In genomic region chr3:52014613-52015012, GRCh38 we compare ENCODE assay signal across 12 cellular contexts. TPM values are rescaled to one million over a fixed set of nuclear protein-coding genes. Genes with fewer than 3 reads are reported as not detected.
DNase-seq lines count a peak whose midpoint lies in the region; ATAC-seq, FAIRE-seq and TF ChIP-seq lines count a peak whose summit lies in the region.
"Had no signal": no experiment of that assay in that cellular context is flagged by ENCODE, and none has a peak within 500 bp of the region (broad histone marks: within the 10 kb centered on the region; RNA-seq: fewer than 3 reads in every experiment).

No MANE protein-coding gene starts in this region.

- no peak overlapping the region for H3K4me3 ChIP-seq in NT2/D1 (ENCODE audit: insufficient read length, low read depth)
- H3K4me3 ChIP-seq in endothelial cell of umbilical vein (replicated peaks in 1 of 3; ENCODE audit: insufficient read depth in 1 of 3, low read depth in 1 of 3, low read length in 3 of 3), result no peak overlapping the region
- H3K4me3 ChIP-seq in gastrocnemius medialis, result no peak overlapping the region
- no peak overlapping the region for H3K4me3 ChIP-seq in transverse colon
- H3K4me3 ChIP-seq: sigmoid colon had no signal

- H3K9ac ChIP-seq in NT2/D1 (ENCODE audit: insufficient read length, low read depth), result no peak overlapping the region
- H3K9ac ChIP-seq in endothelial cell of umbilical vein (replicated peaks; ENCODE audit: extremely low read depth, insufficient read depth, low read length), result no peak overlapping the region

- no peaks in the 10 kb centered on the region for H3K9me3 ChIP-seq in NT2/D1 (ENCODE audit: insufficient read depth, low read length)
- no peaks in the 10 kb centered on the region for H3K9me3 ChIP-seq in endothelial cell of umbilical vein (replicated peaks; ENCODE audit: control insufficient read depth, insufficient read depth, low read length)
- H3K9me3 ChIP-seq in gastrocnemius medialis, result no peaks in the 10 kb centered on the region
- no peaks in the 10 kb centered on the region for H3K9me3 ChIP-seq in transverse colon
- H3K9me3 ChIP-seq: sigmoid colon had no signal

- FAIRE-seq in endothelial cell of umbilical vein (lab: Jason Lieb, UNC), result no peak

- ATAC-seq in gastrocnemius medialis (no peak), GM21717 (IDR thresholded peaks at IDR 0.05; ENCODE audit: unreplicated experiment) (no peak), HG02884 (IDR thresholded peaks at IDR 0.05; ENCODE audit: unreplicated experiment) (no peak)
- ATAC-seq: left colon had no signal

- DNase-seq in NCI-H82 (lab: John Stamatoyannopoulos, UW) (peak; percentile 76), NCI-H82 treated with DMSO at 0.1 percent for 48 hours (lab: John Stamatoyannopoulos, UW; ENCODE audit: unreplicated experiment) (no peak), NT2/D1 (ENCODE audit: low read depth, low spot score) (peak; percentile 43), endothelial cell of umbilical vein (ENCODE audit: low read depth, low spot score) (no peak), gastrocnemius medialis (no peak), transverse colon (no peak)
- DNase-seq: activated T-cell treated with anti-CD3 and anti-CD28 coated beads, Interleukin-2, amount 50 U/mL, for 1 hour; left colon; sigmoid colon had no signal

- no peak for TF ChIP-seq EP300 in transverse colon (IDR thresholded peaks at IDR 0.05; ENCODE audit: low read depth)

- intact Hi-C loops in endothelial cell of umbilical vein (cut with micrococcal nuclease) (loop anchor here (1.0 kb wide), 1 partner anchor 32 kb away; no protein-coding TSS in a partner anchor), gastrocnemius medialis (cut with DNase I; ENCODE audit: low total_unique reads) (no loop called here), transverse colon (cut with DNase I; ENCODE audit: low total_unique reads) (no loop called here)

- peak overlapping the region; percentile 36 for H2AFZ ChIP-seq in endothelial cell of umbilical vein (ENCODE audit: low read depth, low read length)

- H3K27me3 ChIP-seq in NT2/D1 (ENCODE audit: insufficient read depth, insufficient read length) (no peaks in the 10 kb centered on the region), endothelial cell of umbilical vein (ENCODE audit: control insufficient read depth in 2 of 2, insufficient read depth in 2 of 2, low read length in 2 of 2) (no peaks in the 10 kb centered on the region), gastrocnemius medialis (no peaks in the 10 kb centered on the region), transverse colon (no peaks in the 10 kb centered on the region)
- H3K27me3 ChIP-seq: sigmoid colon had no signal

- in situ Hi-C loops in gastrocnemius medialis (cut with MboI; ENCODE audit: low sequenced_read_pairs in 4 of 4) (no loop called here), transverse colon (cut with MboI; ENCODE audit: low pct_ligation_motif_present in 1 of 4, low pct_unique_long_range_greater_than_20kb in 1 of 4, low sequenced_read_pairs in 3 of 4) (loop anchor here in 2 of 4 donors (25.0 kb wide), 1 partner anchor 323 kb away; no protein-coding TSS in a partner anchor)

- TF ChIP-seq POLR2A in endothelial cell of umbilical vein (IDR thresholded peaks at IDR 0.05; ENCODE audit: low read depth, low read length), result no peak
- no peak for TF ChIP-seq POLR2A in gastrocnemius medialis (IDR thresholded peaks at IDR 0.05)
- TF ChIP-seq POLR2A in transverse colon (IDR thresholded peaks at IDR 0.05), result no peak

- H3K36me3 ChIP-seq in NT2/D1 (ENCODE audit: insufficient read depth, insufficient read length, low read length), result no peaks in the 10 kb centered on the region
- no peaks in the 10 kb centered on the region for H3K36me3 ChIP-seq in endothelial cell of umbilical vein (ENCODE audit: control insufficient read depth in 2 of 2, extremely low read depth in 1 of 2, insufficient read depth in 2 of 2, low read length in 2 of 2)
- no peaks in the 10 kb centered on the region for H3K36me3 ChIP-seq in gastrocnemius medialis
- no peaks in the 10 kb centered on the region for H3K36me3 ChIP-seq in transverse colon
- H3K36me3 ChIP-seq: sigmoid colon had no signal

- 70% methylated on average over 4 of the region's 8 CpGs; no CpG with 5 or more reads in 1 of the 2 donors for WGBS in transverse colon (ENCODE audit: low coverage in 1 of 2), 2 donors

- H3K9me1 ChIP-seq in endothelial cell of umbilical vein (replicated peaks; ENCODE audit: control insufficient read depth, extremely low read depth, insufficient read depth, low read length), result no peaks in the 10 kb centered on the region

- no TSS peak for BruUV-seq in endothelial cell of umbilical vein (replicated peaks; lab: Mats Ljungman, UMichigan)

- TF ChIP-seq CTCF in endothelial cell of umbilical vein (IDR thresholded peaks at IDR 0.05; ENCODE audit: extremely low read depth in 1 of 2, insufficient read depth in 1 of 2, low read depth in 1 of 2, low read length in 2 of 2) (peak; percentile 33 to 39), gastrocnemius medialis (IDR thresholded peaks at IDR 0.05 in 4 of 5, conservative IDR thresholded peaks at IDR 0.05 in 1 of 5) (no peak), transverse colon (IDR thresholded peaks at IDR 0.05) (no peak)

- H3K27ac ChIP-seq in endothelial cell of umbilical vein (ENCODE audit: insufficient read depth, low read depth, low read length) (no peak overlapping the region), gastrocnemius medialis (peak overlapping the region; percentile 95 to 98 (median 96)), transverse colon (no peak overlapping the region)
- H3K27ac ChIP-seq: C4-2B, sigmoid colon had no signal

- H3K4me2 ChIP-seq in endothelial cell of umbilical vein (ENCODE audit: insufficient read depth, low read length), result no peak overlapping the region

- H3K4me1 ChIP-seq in NT2/D1 (ENCODE audit: insufficient read depth, insufficient read length) (peaks cover 19% of the 10 kb centered on the region), endothelial cell of umbilical vein (ENCODE audit: control insufficient read depth, extremely low read depth, insufficient read depth, low read length) (peaks cover 11% of the 10 kb centered on the region), gastrocnemius medialis (peaks cover 56 to 76% of the 10 kb centered on the region in 2 donors), transverse colon (no peaks in the 10 kb centered on the region)

- dilution Hi-C loops in endothelial cell of umbilical vein (cut with MboI; ENCODE audit: extremely low pct_ligation_motif_present, low sequenced_read_pairs), result no loop called here

- no peaks in the 10 kb centered on the region for H3K79me2 ChIP-seq in endothelial cell of umbilical vein (ENCODE audit: control insufficient read depth, insufficient read depth, low read length)

- POLR2A ChIA-PET in endothelial cell of umbilical vein (lab: Charles Lee), result no interaction called here

- CTCF ChIA-PET in endothelial cell of umbilical vein (lab: Charles Lee), result interaction anchor here (0.8 to 5.8 kb wide), 5 partner anchors 11 to 42 kb away, joined by 3 to 59 read pairs (median 5); partner anchors contain the start of gene DUSP7

- H4K20me1 ChIP-seq in endothelial cell of umbilical vein (replicated peaks; ENCODE audit: control insufficient read depth, extremely low read depth, insufficient read depth, low read length), result no peaks in the 10 kb centered on the region

RNA-seq across cellular contexts. Expression of gene RPL29, which starts 18.9 kb away (rescaled TPM):
- total RNA-seq in endothelial cell of umbilical vein, result 1,127 and 1,236 TPM in 2 replicates
- 2,177 and 2,233 TPM in 2 replicates for polyA plus RNA-seq in endothelial cell of umbilical vein
- 2,878 and 3,285 TPM in 2 replicates for polyA plus RNA-seq in endothelial cell of umbilical vein (2011; cell fraction: cytosol; rRNA removed)
- 757 and 761 TPM in 2 replicates for polyA plus RNA-seq in endothelial cell of umbilical vein (2011; cell fraction: nucleus; rRNA removed)
- polyA plus RNA-seq in endothelial cell of umbilical vein (2012), result 1,767 and 2,009 TPM in 2 replicates
- 662 and 669 TPM in 2 replicates for polyA minus RNA-seq in endothelial cell of umbilical vein
- polyA minus RNA-seq in endothelial cell of umbilical vein (2011; cell fraction: cytosol; rRNA and poly(A)+ RNA removed), result 1,316 TPM
- polyA minus RNA-seq in endothelial cell of umbilical vein (2011; cell fraction: nucleus; rRNA and poly(A)+ RNA removed), result 163 and 166 TPM in 2 replicates
- total RNA-seq in gastrocnemius medialis, result 1,000 to 10,000 TPM; 1,885 to 2,483 (median 2,154) TPM
- total RNA-seq in transverse colon, result 1,000 to 10,000 TPM in 1 of 4 donors, 100 to 1,000 TPM in 3; 366 to 1,281 (median 746) TPM

RNA-seq across cellular contexts. Expression of gene ACY1, which starts 31.3 kb away (rescaled TPM):
- 12.3 and 13.4 TPM in 2 replicates for total RNA-seq in endothelial cell of umbilical vein
- 32.9 and 41.2 TPM in 2 replicates for polyA plus RNA-seq in endothelial cell of umbilical vein
- polyA plus RNA-seq in endothelial cell of umbilical vein (2011; cell fraction: cytosol; rRNA removed), result 19.2 and 21.5 TPM in 2 replicates
- 26.2 and 28.1 TPM in 2 replicates for polyA plus RNA-seq in endothelial cell of umbilical vein (2011; cell fraction: nucleus; rRNA removed)
- polyA plus RNA-seq in endothelial cell of umbilical vein (2012), result 14.0 and 23.9 TPM in 2 replicates
- polyA minus RNA-seq in endothelial cell of umbilical vein, result 14.8 and 40.9 TPM in 2 replicates
- polyA minus RNA-seq in endothelial cell of umbilical vein (2011; cell fraction: cytosol; rRNA and poly(A)+ RNA removed), result 32.8 TPM
- 7.0 and 7.5 TPM in 2 replicates for polyA minus RNA-seq in endothelial cell of umbilical vein (2011; cell fraction: nucleus; rRNA and poly(A)+ RNA removed)
- total RNA-seq in gastrocnemius medialis, result 10 to 100 TPM; 33.5 to 79.3 (median 43.2) TPM
- total RNA-seq in transverse colon, result 100 to 1,000 TPM; 165 to 426 (median 250) TPM

RNA-seq across cellular contexts. Expression of gene ABHD14A, which starts 39.7 kb away (rescaled TPM):
- 6.6 and 8.2 TPM in 2 replicates for total RNA-seq in endothelial cell of umbilical vein
- polyA plus RNA-seq in endothelial cell of umbilical vein, result 23.7 and 30.6 TPM in 2 replicates
- polyA plus RNA-seq in endothelial cell of umbilical vein (2011; cell fraction: cytosol; rRNA removed), result 15.3 and 19.4 TPM in 2 replicates
- 5.9 and 6.3 TPM in 2 replicates for polyA plus RNA-seq in endothelial cell of umbilical vein (2011; cell fraction: nucleus; rRNA removed)
- 7.2 and 7.6 TPM in 2 replicates for polyA plus RNA-seq in endothelial cell of umbilical vein (2012)
- 7.7 and 7.9 TPM in 2 replicates for polyA minus RNA-seq in endothelial cell of umbilical vein
- 16.3 TPM for polyA minus RNA-seq in endothelial cell of umbilical vein (2011; cell fraction: cytosol; rRNA and poly(A)+ RNA removed)
- polyA minus RNA-seq in endothelial cell of umbilical vein (2011; cell fraction: nucleus; rRNA and poly(A)+ RNA removed), result 1.5 TPM in 1 of 2 replicates, not detected in the other
- 10 to 100 TPM in 3 of 4 donors, 1 to 10 TPM in 1; 8.7 to 37.9 (median 29.9) TPM for total RNA-seq in gastrocnemius medialis
- 10 to 100 TPM in 2 of 4 donors, 1 to 10 TPM in 2; 2.0 to 11.3 (median 7.7) TPM for total RNA-seq in transverse colon

RNA-seq across cellular contexts. Expression of gene ABHD14B, which starts 40.8 kb away (rescaled TPM):
- total RNA-seq in endothelial cell of umbilical vein (15.8 and 20.5 TPM in 2 replicates), gastrocnemius medialis (10 to 100 TPM; 11.2 to 21.0 (median 17.2) TPM), transverse colon (100 to 1,000 TPM in 2 of 4 donors, 10 to 100 TPM in 2; 34.4 to 119 (median 99.7) TPM)
- polyA plus RNA-seq in endothelial cell of umbilical vein, result 50.3 and 54.3 TPM in 2 replicates
- 27.3 and 28.0 TPM in 2 replicates for polyA plus RNA-seq in endothelial cell of umbilical vein (2011; cell fraction: cytosol; rRNA removed)
- polyA plus RNA-seq in endothelial cell of umbilical vein (2011; cell fraction: nucleus; rRNA removed), result 17.2 TPM in 2 replicates
- 25.0 and 34.4 TPM in 2 replicates for polyA plus RNA-seq in endothelial cell of umbilical vein (2012)
- polyA minus RNA-seq in endothelial cell of umbilical vein, result 33.9 and 36.6 TPM in 2 replicates
- 31.9 TPM for polyA minus RNA-seq in endothelial cell of umbilical vein (2011; cell fraction: cytosol; rRNA and poly(A)+ RNA removed)
- polyA minus RNA-seq in endothelial cell of umbilical vein (2011; cell fraction: nucleus; rRNA and poly(A)+ RNA removed), result 5.6 and 8.2 TPM in 2 replicates

RNA-seq across cellular contexts. Expression of gene DUSP7, which starts 41.8 kb away (rescaled TPM):
- total RNA-seq in endothelial cell of umbilical vein (29.2 and 30.5 TPM in 2 replicates), gastrocnemius medialis (10 to 100 TPM; 14.0 to 39.7 (median 26.3) TPM), transverse colon (1 to 10 TPM; 2.2 to 8.2 (median 6.2) TPM)
- polyA plus RNA-seq in endothelial cell of umbilical vein, result 37.7 and 38.7 TPM in 2 replicates
- 26.7 and 27.3 TPM in 2 replicates for polyA plus RNA-seq in endothelial cell of umbilical vein (2011; cell fraction: cytosol; rRNA removed)
- polyA plus RNA-seq in endothelial cell of umbilical vein (2011; cell fraction: nucleus; rRNA removed), result 14.0 and 15.4 TPM in 2 replicates
- 13.1 and 13.8 TPM in 2 replicates for polyA plus RNA-seq in endothelial cell of umbilical vein (2012)
- polyA minus RNA-seq in endothelial cell of umbilical vein, result 39.9 and 48.0 TPM in 2 replicates
- polyA minus RNA-seq in endothelial cell of umbilical vein (2011; cell fraction: cytosol; rRNA and poly(A)+ RNA removed), result 33.2 TPM
- 15.0 and 20.0 TPM in 2 replicates for polyA minus RNA-seq in endothelial cell of umbilical vein (2011; cell fraction: nucleus; rRNA and poly(A)+ RNA removed)

Comparison
In these comparisons a context has a peak if more than half of its experiments do, and no peak if none do; other contexts are left out.
1. DNase-seq: peak in NCI-H82 (single experiment) and NT2/D1 (single experiment); none in NCI-H82 treated with DMSO at 0.1 percent for 48 hours (single experiment), endothelial cell of umbilical vein (single experiment), gastrocnemius medialis (0 of 2) and transverse colon (single experiment).
2. H3K27ac ChIP-seq: peak in gastrocnemius medialis (4 of 4); none in endothelial cell of umbilical vein (single experiment) and transverse colon (0 of 4).
3. CTCF ChIP-seq: peak in endothelial cell of umbilical vein (2 of 2); none in gastrocnemius medialis (0 of 5) and transverse colon (0 of 5).